In the genomic region with DNA sequence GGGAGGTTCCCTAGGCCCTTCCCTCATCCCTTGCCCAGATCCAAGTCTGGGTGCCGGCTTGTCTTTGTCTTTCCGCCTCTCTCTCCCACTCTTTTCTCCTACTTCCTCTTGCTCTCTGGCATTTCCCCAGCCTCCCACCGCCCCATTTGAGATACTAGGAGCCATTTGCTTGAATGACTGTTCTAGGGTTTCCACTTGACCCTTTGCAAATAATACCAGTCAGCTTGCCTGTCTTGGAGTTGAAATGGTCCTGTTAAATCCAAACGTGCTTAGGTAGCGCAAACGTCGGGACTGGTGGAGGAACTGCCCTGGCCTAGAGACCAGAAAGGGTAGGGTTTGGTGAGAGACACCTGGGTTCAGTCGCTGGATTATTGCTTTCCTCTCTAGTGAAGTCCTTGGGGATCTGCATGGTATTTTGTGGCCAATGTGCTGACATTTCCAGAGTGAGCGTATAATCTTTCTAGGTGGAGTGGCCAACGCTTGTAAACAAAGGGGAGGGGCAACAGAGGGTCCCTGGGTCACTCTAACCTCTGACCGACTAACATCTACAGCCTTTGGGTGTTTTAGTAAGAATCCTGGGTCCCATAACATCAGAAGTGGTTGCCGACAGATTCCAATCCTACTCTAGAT, we compare ENCODE assay signal across 15 cellular contexts. TPM values are rescaled to one million over a fixed set of nuclear protein-coding genes. Genes with fewer than 3 reads are reported as not detected.
A peak's percentile ranks its signal among the peaks of the same experiment; 100 is the strongest.
DNase-seq lines count a peak whose midpoint lies in the region; ATAC-seq and TF ChIP-seq lines count a peak whose summit lies in the region.
"Had no signal": no experiment of that assay in that cellular context is flagged by ENCODE, and none has a peak within 500 bp of the region (broad histone marks: within the 10 kb centered on the region; RNA-seq: fewer than 3 reads in every experiment).

No MANE protein-coding gene starts in this region.

- H3K27me3 ChIP-seq in MM.1S (replicated peaks; ENCODE audit: insufficient read depth, low read length) (no peaks in the 10 kb centered on the region), endodermal cell (ENCODE audit: control insufficient read depth, insufficient read depth, low read length, poor library complexity, severe bottlenecking) (peaks cover 100% of the 10 kb centered on the region), neural cell (ENCODE audit: insufficient read depth, low read depth, low read length) (peaks cover 59% of the 10 kb centered on the region), GM23248 (replicated peaks; ENCODE audit: insufficient read depth) (no peaks in the 10 kb centered on the region)

- H3K9ac ChIP-seq in MM.1S (ENCODE audit: low read length) = no peak overlapping the region
- H3K9ac ChIP-seq in endodermal cell (ENCODE audit: extremely low read depth, low read length, poor library complexity, severe bottlenecking) = no peak overlapping the region
- H3K9ac ChIP-seq in neural cell (ENCODE audit: low read length) = peak overlapping the region; percentile 47
- H3K9ac ChIP-seq in GM23248 = no peak overlapping the region

- H3K79me2 ChIP-seq in MM.1S (ENCODE audit: low read length) (no peaks in the 10 kb centered on the region), neural cell (replicated peaks; ENCODE audit: insufficient read depth, low read length) (peaks cover 87% of the 10 kb centered on the region), GM23248 (ENCODE audit: insufficient read depth) (no peaks in the 10 kb centered on the region)

- peak overlapping the region; percentile 56 for H3K4me3 Mint-ChIP-seq in endodermal cell
- H3K4me3 Mint-ChIP-seq: activated CD4-positive, alpha-beta T cell treated with anti-CD3 and anti-CD28 coated beads, Interleukin-2, amount 10 ng/mL, durations not matched to agents 7 days and 5 days; central memory CD8-positive, alpha-beta T cell had no signal

- H3K4me1 Mint-ChIP-seq in endodermal cell = peaks cover 29% of the 10 kb centered on the region
- H3K4me1 Mint-ChIP-seq: activated CD4-positive, alpha-beta T cell treated with anti-CD3 and anti-CD28 coated beads, Interleukin-2, amount 10 ng/mL, durations not matched to agents 7 days and 5 days; central memory CD8-positive, alpha-beta T cell had no signal

- peak; percentile 53 for DNase-seq in G401 (ENCODE audit: low spot score)
- DNase-seq in MM.1S = no peak
- DNase-seq in endodermal cell = no peak
- DNase-seq in stimulated activated naive CD8-positive, alpha-beta T cell treated with anti-CD3 and anti-CD28 coated beads, Interleukin-15, Interleukin-2, amounts not matched to agents 100 U/mL and 50 U/mL, for 24 hours = no peak
- no peak for DNase-seq in GM23248
- no peak for DNase-seq in kidney tubule cell (ENCODE audit: low spot score)
- DNase-seq: activated CD4-positive, alpha-beta T cell treated with anti-CD3 and anti-CD28 coated beads, Interleukin-2, amount 10 ng/mL, durations not matched to agents 7 days and 5 days; Karpas-422; NCI-H1436 treated with DMSO at 0.1 percent for 48 hours; SHP77 treated with DMSO at 0.1 percent for 48 hours had no signal

- peaks cover 100% of the 10 kb centered on the region for H3K27me3 Mint-ChIP-seq in endodermal cell (ENCODE audit: insufficient read depth)

- no peak for TF ChIP-seq EP300 in neural cell (conservative IDR thresholded peaks at IDR 0.05; ENCODE audit: poor library complexity, severe bottlenecking)

- H3K36me3 ChIP-seq in MM.1S (replicated peaks; ENCODE audit: insufficient read depth, low read length) (no peaks in the 10 kb centered on the region), endodermal cell (ENCODE audit: control insufficient read depth, insufficient read depth, low read length) (no peaks in the 10 kb centered on the region), neural cell (ENCODE audit: insufficient read depth, low read length) (no peaks in the 10 kb centered on the region), GM23248 (ENCODE audit: low read depth) (0 out of 2 replicates have a peak, but pooled peaks cover 12% of the 10 kb centered on the region)

- H3K27ac Mint-ChIP-seq in endodermal cell = no peak overlapping the region
- H3K27ac Mint-ChIP-seq: activated CD4-positive, alpha-beta T cell treated with anti-CD3 and anti-CD28 coated beads, Interleukin-2, amount 10 ng/mL, durations not matched to agents 7 days and 5 days had no signal

- H3K9me3 ChIP-seq in MM.1S (replicated peaks; ENCODE audit: insufficient read depth, low read length) = no peaks in the 10 kb centered on the region
- H3K9me3 ChIP-seq in endodermal cell (ENCODE audit: control insufficient read depth, low read length) = no peaks in the 10 kb centered on the region
- no peaks in the 10 kb centered on the region for H3K9me3 ChIP-seq in neural cell (ENCODE audit: low read length)
- H3K9me3 ChIP-seq in GM23248 (ENCODE audit: low read depth) = no peaks in the 10 kb centered on the region

- ATAC-seq in stimulated activated naive CD8-positive, alpha-beta T cell treated with anti-CD3 and anti-CD28 coated beads, Interleukin-15, Interleukin-2, amounts not matched to agents 100 U/mL and 50 U/mL, for 24 hours = no peak
- ATAC-seq in HG02885 (IDR thresholded peaks at IDR 0.05; ENCODE audit: poor library complexity, unreplicated experiment) = no peak
- ATAC-seq: activated naive CD4-positive, alpha-beta T cell treated with anti-CD3 and anti-CD28 coated beads, Interleukin-2, amount 50 U/mL, for 72 hours had no signal

- WGBS in endodermal cell (ENCODE audit: insufficient coverage in 1 of 2, insufficient read length in 1 of 2), 2 experiments = 19 to 40% methylated on average over 3 to 12 of the region's 12 CpGs
- 96 to 97% methylated on average over 12 of the region's 12 CpGs for WGBS in GM23248 (ENCODE audit: low coverage in 1 of 2, low lambda C conversion rate in 2 of 2, missing lambda C conversion rate in 2 of 2), 2 experiments

- H3K4me3 ChIP-seq in MM.1S (ENCODE audit: low read length) = no peak overlapping the region
- peak overlapping the region; percentile 78 for H3K4me3 ChIP-seq in endodermal cell (ENCODE audit: low read length)
- peak overlapping the region; percentile 62 for H3K4me3 ChIP-seq in neural cell (ENCODE audit: low read length)
- H3K4me3 ChIP-seq in GM23248 = no peak overlapping the region

- in situ Hi-C loops in G401 (cut with HindIII; ENCODE audit: low sequenced_read_pairs) (no loop called here), GM23248 (cut with MboI) (no loop called here)

- no peak for TF ChIP-seq RAD21 in neural cell (conservative IDR thresholded peaks at IDR 0.05)

- peak overlapping the region; percentile 48; the same call in 1 of the 2 replicates for H3K4me2 ChIP-seq in MM.1S (ENCODE audit: low read depth, low read length)
- no peak overlapping the region for H3K4me2 ChIP-seq in neural cell (ENCODE audit: low read length)
- H3K4me2 ChIP-seq in GM23248 (ENCODE audit: unreplicated experiment) = no peak overlapping the region

- peaks cover 9% of the 10 kb centered on the region; the same call in 1 of the 2 replicates for H3K4me1 ChIP-seq in MM.1S (ENCODE audit: low read length)
- H3K4me1 ChIP-seq in endodermal cell (ENCODE audit: control insufficient read depth, insufficient read depth, low read length) = no peaks in the 10 kb centered on the region
- no peaks in the 10 kb centered on the region for H3K4me1 ChIP-seq in GM23248 (ENCODE audit: insufficient read depth)

- no peaks in the 10 kb centered on the region for H3K9me2 ChIP-seq in MM.1S (replicated peaks; ENCODE audit: insufficient read depth, low read length)
- no peaks in the 10 kb centered on the region for H3K9me2 ChIP-seq in neural cell (ENCODE audit: insufficient read depth, low read length)
- H3K9me2 ChIP-seq in GM23248 (ENCODE audit: insufficient read depth) = no peaks in the 10 kb centered on the region

- no peak for TF ChIP-seq CTCF in MM.1S (IDR thresholded peaks at IDR 0.05; ENCODE audit: low read length)
- TF ChIP-seq CTCF in endodermal cell (conservative IDR thresholded peaks at IDR 0.05) = no peak
- no peak for TF ChIP-seq CTCF in neural cell (IDR thresholded peaks at IDR 0.05; ENCODE audit: poor library complexity, severe bottlenecking)

- H3K27ac ChIP-seq in MM.1S (ENCODE audit: low read length) (no peak overlapping the region), endodermal cell (ENCODE audit: low read depth, low read length) (peak overlapping the region; percentile 50), neural cell (ENCODE audit: low read length) (peak overlapping the region; percentile 16), GM23248 (no peak overlapping the region)

- 0 out of 2 replicates have a peak overlapping the region, but pooled peaks have one; percentile 77 for H2AFZ ChIP-seq in MM.1S (ENCODE audit: low read length)
- no peak overlapping the region for H2AFZ ChIP-seq in neural cell (ENCODE audit: low read depth, low read length)
- no peak overlapping the region for H2AFZ ChIP-seq in GM23248

- H4K20me1 ChIP-seq in MM.1S (ENCODE audit: insufficient read depth, low read length) (no peaks in the 10 kb centered on the region), neural cell (ENCODE audit: insufficient read depth) (no peaks in the 10 kb centered on the region), GM23248 (ENCODE audit: insufficient read depth) (no peaks in the 10 kb centered on the region)

- no peaks in the 10 kb centered on the region for H3K36me3 Mint-ChIP-seq in endodermal cell (ENCODE audit: low read depth)

- H3K9me3 Mint-ChIP-seq in endodermal cell = no peaks in the 10 kb centered on the region
- H3K9me3 Mint-ChIP-seq: central memory CD8-positive, alpha-beta T cell had no signal

- H3F3A ChIP-seq in MM.1S (ENCODE audit: insufficient read depth, low read length) (no peaks in the 10 kb centered on the region), neural cell (ENCODE audit: insufficient read depth, low read length, poor library complexity, severe bottlenecking) (peaks cover 11% of the 10 kb centered on the region), GM23248 (ENCODE audit: insufficient read depth) (peaks cover 8% of the 10 kb centered on the region)

TF ChIP-seq in neural cell, 6 proteins besides CTCF, POLR2A, EP300 and RAD21 (continues in another document):
- TF ChIP-seq EZH2 (IDR thresholded peaks at IDR 0.05; ENCODE audit: borderline replicate concordance, insufficient read depth, low read length, poor library complexity, severe bottlenecking) (no peak), POLR2AphosphoS5 (IDR thresholded peaks at IDR 0.05) (no peak), MXI1 (conservative IDR thresholded peaks at IDR 0.05; ENCODE audit: poor library complexity, severe bottlenecking) (no peak)

RNA-seq across cellular contexts. Expression of a gene that starts 10.7 kb away (rescaled TPM):
- total RNA-seq in G401 (2014; rRNA removed; shearing (Covaris generic)) = not detected in 2 replicates
- not detected for total RNA-seq in endodermal cell
- polyA plus RNA-seq in endodermal cell (2013, experiment 1 of 2) = 178 TPM
- 163 TPM for polyA plus RNA-seq in endodermal cell (2013, experiment 2 of 2)
- polyA plus RNA-seq in neural cell = 134 and 183 TPM in 2 replicates
- 166 and 196 TPM in 2 replicates for polyA minus RNA-seq in neural cell
- total RNA-seq in GM23248 (2014; rRNA removed; shearing (Covaris generic)) = 18.2 and 25.5 TPM in 2 replicates
- polyA plus RNA-seq in GM23248 (2016; fragmentation: Nextera tagmentation; extraction: Ambion mirVana) = 14.0 and 15.5 TPM in 2 replicates
- total RNA-seq: activated CD4-positive, alpha-beta T cell treated with anti-CD3 and anti-CD28 coated beads, Interleukin-2, amount 10 ng/mL, durations not matched to agents 7 days and 5 days; activated naive CD4-positive, alpha-beta T cell treated with anti-CD3 and anti-CD28 coated beads, Interleukin-2, amount 50 U/mL, for 72 hours; kidney epithelial cell had no signal

RNA-seq across cellular contexts. Expression of a gene that starts 13.5 kb away (rescaled TPM):
- not detected in 2 replicates for total RNA-seq in G401 (2014; rRNA removed; shearing (Covaris generic))
- total RNA-seq in endodermal cell = not detected
- polyA plus RNA-seq in endodermal cell (2013, experiment 1 of 2) = 25.3 TPM
- 26.4 TPM for polyA plus RNA-seq in endodermal cell (2013, experiment 2 of 2)
- polyA plus RNA-seq in neural cell = 8.1 and 8.6 TPM in 2 replicates
- polyA minus RNA-seq in neural cell = 7.5 and 9.5 TPM in 2 replicates
- 1.6 and 7.0 TPM in 2 replicates for total RNA-seq in GM23248 (2014; rRNA removed; shearing (Covaris generic))
- 4.3 and 6.3 TPM in 2 replicates for polyA plus RNA-seq in GM23248 (2016; fragmentation: Nextera tagmentation; extraction: Ambion mirVana)
- total RNA-seq: activated CD4-positive, alpha-beta T cell treated with anti-CD3 and anti-CD28 coated beads, Interleukin-2, amount 10 ng/mL, durations not matched to agents 7 days and 5 days; activated naive CD4-positive, alpha-beta T cell treated with anti-CD3 and anti-CD28 coated beads, Interleukin-2, amount 50 U/mL, for 72 hours; kidney epithelial cell had no signal

Comparison
In these comparisons a context has a peak if more than half of its experiments do, and no peak if none do; other contexts are left out.
1. H3K27ac ChIP-seq: peak in endodermal cell (single experiment) and neural cell (single experiment); none in MM.1S (single experiment) and GM23248 (single experiment).
2. H3K4me3 ChIP-seq: peak in endodermal cell (single experiment) and neural cell (single experiment); none in MM.1S (single experiment) and GM23248 (single experiment).
3. RNA of a gene that starts 10.7 kb away (total RNA-seq): 18.2 to 25.5 TPM in GM23248; not detected in endodermal cell and not detected in G401; every median in the first group is over 10 times any median in the second.